In the genomic region with DNA sequence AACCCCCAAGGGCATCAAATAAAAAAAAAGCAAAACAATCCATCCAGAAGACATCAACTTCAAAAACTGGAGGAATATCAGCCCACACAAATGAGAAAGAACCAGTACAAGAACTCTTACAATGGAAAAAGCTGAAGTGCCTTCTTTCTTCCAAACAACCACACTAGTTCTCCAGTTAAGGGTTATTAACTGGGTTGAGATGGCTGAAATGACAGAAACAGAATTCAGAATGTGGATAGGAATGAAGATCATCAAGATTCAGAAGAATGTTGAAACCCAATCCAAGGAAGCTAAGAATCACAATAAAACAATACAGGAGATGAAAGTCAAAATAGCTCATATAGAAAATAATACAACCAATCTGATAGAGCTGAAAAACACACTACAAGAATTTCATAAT, we compare ENCODE assay signal across 23 cellular contexts.
"Had no signal": no experiment of that assay in that cellular context is flagged by ENCODE, and none has a peak within 500 bp of the region (broad histone marks: within the 10 kb centered on the region; RNA-seq: fewer than 3 reads in every experiment).

No MANE protein-coding gene starts in this region.

- FAIRE-seq: colon, endothelial cell of umbilical vein, frontal cortex had no signal

- H3K4me2 ChIP-seq: hepatocyte had no signal

- H3K4me1 ChIP-seq: foreskin keratinocyte, gastroesophageal sphincter, heart left ventricle, left lung, lower lobe of right lung had no signal

- H3K4me3 ChIP-seq: coronary artery, dorsolateral prefrontal cortex, esophagus muscularis mucosa, gastroesophageal sphincter, heart left ventricle, hepatocyte, left lung, lower lobe of right lung, mucosa of descending colon had no signal

- DNase-seq: dermis blood vessel endothelial cell; dorsolateral prefrontal cortex; effector CD4-positive, alpha-beta T cell; effector memory CD4-positive, alpha-beta T cell; foreskin keratinocyte; heart left ventricle; hypothalamus; immature natural killer cell; islet precursor cell; left cardiac atrium; left lung; left ventricle myocardium superior; lower lobe of right lung; mesenchymal stem cell; mucosa of descending colon; naive B cell had no signal

- H3K36me3 ChIP-seq: esophagus muscularis mucosa, gastroesophageal sphincter, heart left ventricle, left lung, lower lobe of right lung had no signal

- H3K79me2 ChIP-seq: hepatocyte had no signal

- H3K9me3 ChIP-seq: esophagus muscularis mucosa, gastroesophageal sphincter, left lung, lower lobe of right lung, mucosa of descending colon had no signal

- H3K27ac ChIP-seq: coronary artery, dorsolateral prefrontal cortex, esophagus muscularis mucosa, foreskin keratinocyte, gastroesophageal sphincter, heart left ventricle, hepatocyte, left lung, lower lobe of right lung had no signal

- H2AFZ ChIP-seq: hepatocyte had no signal

- ATAC-seq: foreskin keratinocyte, gastroesophageal sphincter, heart left ventricle, left cardiac atrium, left lung, left ventricle myocardium superior, lower lobe of right lung, mucosa of descending colon had no signal

- H3K27me3 ChIP-seq: dorsolateral prefrontal cortex, esophagus muscularis mucosa, foreskin keratinocyte, gastroesophageal sphincter, heart left ventricle, hepatocyte, left lung had no signal
